Comparison of ENCODE assay signal across 18 cellular contexts in the genomic region with DNA sequence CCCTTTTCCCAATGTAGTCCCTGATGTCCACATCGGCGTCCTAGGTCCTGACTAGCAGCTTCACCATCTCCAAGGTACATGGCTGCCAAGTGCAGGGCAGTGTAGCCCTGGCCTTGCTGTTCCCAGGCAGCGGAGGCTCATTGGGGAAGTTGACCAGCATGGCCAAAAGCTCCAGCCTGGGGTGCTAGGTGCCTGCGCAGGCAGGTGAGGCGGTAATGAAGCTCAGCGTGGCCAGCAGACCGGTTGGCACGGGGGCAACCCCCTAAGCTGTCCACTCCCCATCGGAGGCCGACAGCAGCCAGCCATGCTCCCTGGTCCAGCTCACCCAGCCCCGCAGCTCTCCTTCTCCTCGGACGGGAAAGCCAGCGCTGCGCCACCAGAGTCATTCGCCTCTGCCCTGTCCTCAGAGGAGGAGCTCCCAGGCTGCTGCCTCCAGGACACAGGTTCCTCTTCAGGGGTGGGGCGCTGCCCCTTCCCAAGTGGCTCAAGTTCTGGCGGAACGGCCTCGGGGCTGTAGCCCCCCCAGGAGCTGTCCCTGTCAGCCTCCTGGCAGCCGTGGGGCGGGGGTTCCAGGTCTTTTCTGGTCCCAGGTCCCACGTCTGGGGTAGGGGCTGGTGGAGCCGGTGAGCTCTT.
DNase-seq lines count a peak whose midpoint lies in the region; ATAC-seq, FAIRE-seq and TF ChIP-seq lines count a peak whose summit lies in the region.
"Had no signal": no experiment of that assay in that cellular context is flagged by ENCODE, and none has a peak within 500 bp of the region (broad histone marks: within the 10 kb centered on the region; RNA-seq: fewer than 3 reads in every experiment).

No MANE protein-coding gene starts in this region.

- peak; percentile 0 for DNase-seq in activated gamma-delta T cell (lab: John Stamatoyannopoulos, UW)
- DNase-seq in activated gamma-delta T cell treated with Interleukin-2 at 50 U/mL for 16 hours, result no peak
- DNase-seq in kidney, result peak; percentile 56
- peak; percentile 10 to 41 for DNase-seq in psoas muscle
- no peak for DNase-seq in NCI-H2029 treated with DMSO at 0.1 percent for 48 hours (lab: John Stamatoyannopoulos, UW)
- DNase-seq: CD4-positive, CD25-positive, alpha-beta regulatory T cell; CD8-positive, alpha-beta memory T cell; COR-L47; DMS 273 treated with DMSO at 0.1 percent for 48 hours; DND-41; H9 had no signal

- TF ChIP-seq CTCF in kidney (IDR thresholded peaks at IDR 0.05; ENCODE audit: borderline replicate concordance, extremely low read depth, insufficient read depth), result no peak
- no peak for TF ChIP-seq CTCF in psoas muscle (IDR thresholded peaks at IDR 0.05)

- FAIRE-seq in kidney (lab: Jason Lieb, UNC), result no peak
- FAIRE-seq: G401.6, GM12891, GM19239, H1, HepG2 had no signal

- no peak overlapping the region for H3K9ac ChIP-seq in kidney (ENCODE audit: low read length in 2 of 2)
- H3K9ac ChIP-seq: BLaER1 treated with 17β-estradiol and CSF1 and Interleukin-3, amounts not matched to agents 10 nM and 100 nM had no signal

- H3K4me1 ChIP-seq in kidney (ENCODE audit: control insufficient read depth in 1 of 2, insufficient read depth in 1 of 2, low read depth in 1 of 2, low read length in 2 of 2) (no peaks in the 10 kb centered on the region), psoas muscle (no peaks in the 10 kb centered on the region)
- H3K4me1 ChIP-seq: BLaER1 treated with 17β-estradiol and CSF1 and Interleukin-3, amounts not matched to agents 10 nM and 100 nM had no signal

- intact Hi-C loops in kidney (cut with DNase I) (no loop called here), psoas muscle (cut with DNase I) (no loop called here)

- H3K4me3 ChIP-seq in kidney (ENCODE audit: low read length in 2 of 2), result no peak overlapping the region
- H3K4me3 ChIP-seq in psoas muscle, result no peak overlapping the region
- H3K4me3 ChIP-seq: BLaER1 treated with 17β-estradiol and CSF1 and Interleukin-3, amounts not matched to agents 10 nM and 100 nM had no signal

- H3K27ac ChIP-seq in kidney (ENCODE audit: low read depth in 2 of 2, low read length in 2 of 2) (no peak overlapping the region), psoas muscle (no peak overlapping the region)
- H3K27ac ChIP-seq: BLaER1 treated with 17β-estradiol and CSF1 and Interleukin-3, amounts not matched to agents 10 nM and 100 nM had no signal

- H3K9me3 ChIP-seq in kidney (ENCODE audit: control insufficient read depth in 1 of 2, low read length in 2 of 2), result no peaks in the 10 kb centered on the region
- H3K9me3 ChIP-seq in psoas muscle, result no peaks in the 10 kb centered on the region

- H3K36me3 ChIP-seq in kidney (ENCODE audit: control insufficient read depth in 1 of 2, insufficient read depth in 2 of 2, low read length in 2 of 2) (no peaks in the 10 kb centered on the region), psoas muscle (ENCODE audit: insufficient read depth in 1 of 2, low read depth in 1 of 2) (no peaks in the 10 kb centered on the region)
- H3K36me3 ChIP-seq: BLaER1 treated with 17β-estradiol and CSF1 and Interleukin-3, amounts not matched to agents 10 nM and 100 nM had no signal

- H3K27me3 ChIP-seq in psoas muscle (ENCODE audit: insufficient read depth in 3 of 3, low read length in 2 of 3), result no peaks in the 10 kb centered on the region
- H3K27me3 ChIP-seq: BLaER1 treated with 17β-estradiol and CSF1 and Interleukin-3, amounts not matched to agents 10 nM and 100 nM had no signal

- 79 to 80% (median 79%) methylated on average over 20 to 24 of the region's 24 CpGs for WGBS in psoas muscle, 3 donors

- ATAC-seq in psoas muscle (no peak), HG02610 (IDR thresholded peaks at IDR 0.05; ENCODE audit: unreplicated experiment) (no peak)
- ATAC-seq: HepG2 had no signal

Comparison
In these comparisons a context has a peak if more than half of its experiments do, and no peak if none do; other contexts are left out.
1. DNase-seq: peak in activated gamma-delta T cell (single experiment), kidney (single experiment) and psoas muscle (2 of 2); none in activated gamma-delta T cell treated with Interleukin-2 at 50 U/mL for 16 hours (single experiment) and NCI-H2029 treated with DMSO at 0.1 percent for 48 hours (single experiment).